ENCODE assay signal across 7 cellular contexts in the genomic region with DNA sequence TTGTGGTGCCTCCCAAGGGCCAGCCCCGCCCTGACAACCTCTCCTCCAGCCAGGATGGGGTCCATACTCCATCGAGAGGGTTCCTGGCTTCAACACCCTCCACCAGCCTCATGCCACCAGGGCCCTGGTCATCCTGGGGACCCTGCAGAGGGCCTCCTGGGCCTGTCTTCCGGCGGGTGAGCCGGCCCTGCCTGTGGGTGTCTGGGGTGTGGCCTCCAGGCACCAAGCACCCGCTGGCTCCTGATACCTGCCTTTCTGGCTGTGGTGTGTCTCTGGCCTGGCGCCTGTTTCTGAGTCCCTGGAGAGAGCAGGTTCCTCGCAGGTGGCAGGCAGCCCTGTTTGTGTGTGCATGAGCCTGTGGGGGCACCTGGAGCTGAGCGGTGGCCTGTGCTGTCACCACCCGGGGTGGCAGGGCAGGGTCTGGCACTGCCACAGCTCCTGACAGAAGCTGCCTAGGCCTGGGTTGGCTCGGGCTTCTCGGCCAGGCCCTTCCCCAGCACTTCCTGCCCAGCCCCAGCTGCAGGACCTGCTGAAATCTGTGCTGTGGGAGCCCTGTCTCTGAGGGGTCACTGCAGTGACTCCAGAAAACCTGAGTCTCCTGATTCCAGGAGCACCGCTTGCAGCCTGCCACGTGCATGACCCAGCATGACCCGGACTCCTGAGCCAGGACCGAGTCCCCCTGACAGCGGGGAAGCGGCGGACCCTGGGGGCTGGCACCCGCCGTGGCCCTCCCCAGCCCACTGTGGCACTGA. TPM values are rescaled to one million over a fixed set of nuclear protein-coding genes. Genes with fewer than 3 reads are reported as not detected.
A peak's percentile ranks its signal among the peaks of the same experiment; 100 is the strongest.
DNase-seq lines count a peak whose midpoint lies in the region; ATAC-seq, FAIRE-seq and TF ChIP-seq lines count a peak whose summit lies in the region.
"Had no signal": no experiment of that assay in that cellular context is flagged by ENCODE, and none has a peak within 500 bp of the region (broad histone marks: within the 10 kb centered on the region; RNA-seq: fewer than 3 reads in every experiment).

No MANE protein-coding gene starts in this region.

- TF ChIP-seq CTCF in HFFc6 (IDR thresholded peaks at IDR 0.05) (no peak), ovary (IDR thresholded peaks at IDR 0.05) (no peak)
- no peak for TF ChIP-seq CTCF in activated CD8-positive, alpha-beta T cell treated with anti-CD3 and anti-CD28 coated beads for 36 hours (IDR thresholded peaks at IDR 0.05)

- no peak overlapping the region for H3K4me3 ChIP-seq in ovary

- no peak for FAIRE-seq in frontal cortex (lab: Jason Lieb, UNC)
- FAIRE-seq: TTC549 had no signal

- H3K4me3 Mint-ChIP-seq in HFFc6, result no peak overlapping the region
- peak overlapping the region; percentile 61 for H3K4me3 Mint-ChIP-seq in activated CD8-positive, alpha-beta T cell treated with anti-CD3 and anti-CD28 coated beads for 36 hours

- H3K27ac Mint-ChIP-seq in HFFc6, result peak overlapping the region; percentile 31; the same call in 1 of the 2 replicates
- peak overlapping the region; percentile 86 for H3K27ac Mint-ChIP-seq in activated CD8-positive, alpha-beta T cell treated with anti-CD3 and anti-CD28 coated beads for 36 hours

- no peaks in the 10 kb centered on the region for H3K9me3 Mint-ChIP-seq in HFFc6
- no peaks in the 10 kb centered on the region for H3K9me3 Mint-ChIP-seq in activated CD8-positive, alpha-beta T cell treated with anti-CD3 and anti-CD28 coated beads for 36 hours

- DNase-seq in HFFc6, result no peak
- DNase-seq in activated CD8-positive, alpha-beta T cell treated with anti-CD3 and anti-CD28 coated beads for 36 hours, result peak; percentile 69
- peak in 3 of 5 donors; percentile 64 to 69 (median 66) for DNase-seq in ovary
- DNase-seq in nucleus accumbens (lab: John Stamatoyannopoulos, UW), result no peak
- DNase-seq in frontal cortex (ENCODE audit: low spot score in 2 of 2), result no peak

- peaks cover 28% of the 10 kb centered on the region for H3K4me1 ChIP-seq in ovary (ENCODE audit: insufficient read depth)

- POLR2A ChIA-PET in activated CD8-positive, alpha-beta T cell treated with anti-CD3 and anti-CD28 coated beads for 36 hours (lab: Charles Lee), result interaction anchor here (0.8 to 3.8 kb wide), 6 partner anchors 11 to 77 kb away, joined by 3 to 32 read pairs (median 4); partner anchors contain the start of gene ADAM8

- H3K27me3 ChIP-seq in ovary, result no peaks in the 10 kb centered on the region

- peak; percentile 9 for ATAC-seq in activated CD8-positive, alpha-beta T cell treated with anti-CD3 and anti-CD28 coated beads for 36 hours
- ATAC-seq in HG02610 (IDR thresholded peaks at IDR 0.05; ENCODE audit: unreplicated experiment), result no peak

- H3K27ac ChIP-seq in ovary, result peak overlapping the region; percentile 66 to 83

- intact Hi-C loops in activated CD8-positive, alpha-beta T cell treated with anti-CD3 and anti-CD28 coated beads for 36 hours (cut with micrococcal nuclease), result no loop called here
- intact Hi-C loops in ovary (cut with DNase I), result no loop called here

- CTCF ChIA-PET in activated CD8-positive, alpha-beta T cell treated with anti-CD3 and anti-CD28 coated beads for 36 hours (lab: Charles Lee), result interaction anchor here (0.8 to 3.5 kb wide), 6 partner anchors 17 to 115 kb away, joined by 3 to 28 read pairs (median 5); partner anchors contain the start of gene ADAM8

- H3K4me1 Mint-ChIP-seq in HFFc6 (ENCODE audit: low read depth), result peaks cover 32% of the 10 kb centered on the region
- peaks cover 53% of the 10 kb centered on the region for H3K4me1 Mint-ChIP-seq in activated CD8-positive, alpha-beta T cell treated with anti-CD3 and anti-CD28 coated beads for 36 hours (ENCODE audit: low read depth)

- H3K36me3 Mint-ChIP-seq in HFFc6 (ENCODE audit: low read depth), result no peaks in the 10 kb centered on the region
- peaks cover 6% of the 10 kb centered on the region for H3K36me3 Mint-ChIP-seq in activated CD8-positive, alpha-beta T cell treated with anti-CD3 and anti-CD28 coated beads for 36 hours (ENCODE audit: low read depth)

- WGBS in ovary, 3 donors, result 79 to 85% (median 82%) methylated on average over 19 to 21 of the region's 21 CpGs

- H3K27me3 Mint-ChIP-seq in HFFc6 (ENCODE audit: insufficient read depth), result peaks cover 8% of the 10 kb centered on the region
- H3K27me3 Mint-ChIP-seq in activated CD8-positive, alpha-beta T cell treated with anti-CD3 and anti-CD28 coated beads for 36 hours, result peaks cover 2% of the 10 kb centered on the region

- no peaks in the 10 kb centered on the region for H3K9me3 ChIP-seq in ovary

- no peaks in the 10 kb centered on the region for H3K36me3 ChIP-seq in ovary

- no peak for TF ChIP-seq POLR2A in ovary (IDR thresholded peaks at IDR 0.05)

- TF ChIP-seq EP300 in ovary (IDR thresholded peaks at IDR 0.05), result no peak

RNA-seq across cellular contexts. Expression of gene ADAM8, which starts 18.4 kb away (rescaled TPM):
- total RNA-seq in HFFc6 (2021; fragmentation: NEBNext Ultra II Directional; extraction: Animal tissue kit (Norgen Biotek cat#: 25700)), result 1 to 10 TPM in 5 of 6 experiments, under 1 TPM in 1; 0.99 to 2.9 (median 1.2) TPM
- total RNA-seq in activated CD8-positive, alpha-beta T cell treated with anti-CD3 and anti-CD28 coated beads for 36 hours, result 100 to 1,000 TPM; 106 to 115 TPM
- total RNA-seq in ovary (1 to 10 TPM; 1.9 to 5.9 (median 4.4) TPM), frontal cortex (1.2 TPM)
- polyA plus RNA-seq in ovary, result 1 to 10 TPM in 1 of 2 donors, under 1 TPM in 1; 0.48 to 1.7 TPM

RNA-seq across cellular contexts. Expression of gene VENTX, which starts 20.6 kb away (rescaled TPM):
- not detected for total RNA-seq in HFFc6 (2021; fragmentation: NEBNext Ultra II Directional; extraction: Animal tissue kit (Norgen Biotek cat#: 25700))
- total RNA-seq in activated CD8-positive, alpha-beta T cell treated with anti-CD3 and anti-CD28 coated beads for 36 hours, result under 1 TPM in 1 of 2 experiments, not detected in 1; 0.09 TPM
- 1 to 10 TPM in 4 of 7 donors, under 1 TPM in 3; 0.23 to 2.2 (median 1.1) TPM for total RNA-seq in ovary
- under 1 TPM; 0.36 to 0.47 TPM for polyA plus RNA-seq in ovary
- total RNA-seq in frontal cortex, result not detected

RNA-seq across cellular contexts. Expression of gene UTF1, which starts 28.2 kb away (rescaled TPM):
- total RNA-seq in HFFc6 (2021; fragmentation: NEBNext Ultra II Directional; extraction: Animal tissue kit (Norgen Biotek cat#: 25700)), result not detected
- not detected for total RNA-seq in activated CD8-positive, alpha-beta T cell treated with anti-CD3 and anti-CD28 coated beads for 36 hours
- total RNA-seq in ovary, result 1 to 10 TPM in 5 of 7 donors, under 1 TPM in 1, not detected in 1; 0.35 to 9.3 (median 2.9) TPM
- under 1 TPM in 1 of 2 donors, not detected in 1; 0.06 TPM for polyA plus RNA-seq in ovary
- not detected for total RNA-seq in frontal cortex

RNA-seq across cellular contexts. Expression of gene TUBGCP2, which starts 50.4 kb away (rescaled TPM):
- 10 to 100 TPM; 72.5 to 80.8 (median 77.7) TPM for total RNA-seq in HFFc6 (2021; fragmentation: NEBNext Ultra II Directional; extraction: Animal tissue kit (Norgen Biotek cat#: 25700))
- 10 to 100 TPM; 54.1 to 57.5 TPM for total RNA-seq in activated CD8-positive, alpha-beta T cell treated with anti-CD3 and anti-CD28 coated beads for 36 hours
- total RNA-seq in ovary, result 10 to 100 TPM; 31.2 to 70.5 (median 56.4) TPM
- polyA plus RNA-seq in ovary, result 10 to 100 TPM; 32.4 to 48.3 TPM
- 44.8 TPM for total RNA-seq in frontal cortex

RNA-seq across cellular contexts. Expression of gene ZNF511, which starts 50.5 kb away (rescaled TPM):
- 10 to 100 TPM; 45.7 to 62.0 (median 52.7) TPM for total RNA-seq in HFFc6 (2021; fragmentation: NEBNext Ultra II Directional; extraction: Animal tissue kit (Norgen Biotek cat#: 25700))
- 10 to 100 TPM; 58.0 to 60.1 TPM for total RNA-seq in activated CD8-positive, alpha-beta T cell treated with anti-CD3 and anti-CD28 coated beads for 36 hours
- total RNA-seq in ovary, result 10 to 100 TPM; 23.3 to 64.8 (median 46.8) TPM
- polyA plus RNA-seq in ovary, result 10 to 100 TPM; 16.3 to 52.1 TPM
- 7.3 TPM for total RNA-seq in frontal cortex

Comparison
In these comparisons a context has a peak if more than half of its experiments do, and no peak if none do; other contexts are left out.
1. DNase-seq: peak in activated CD8-positive, alpha-beta T cell treated with anti-CD3 and anti-CD28 coated beads for 36 hours (single experiment) and ovary (3 of 5); none in HFFc6 (single experiment), nucleus accumbens (0 of 56) and frontal cortex (0 of 2).
2. RNA of gene ADAM8, which starts 18.4 kb away (total RNA-seq): 106 to 115 TPM in activated CD8-positive, alpha-beta T cell treated with anti-CD3 and anti-CD28 coated beads for 36 hours; 1.9 to 5.9 TPM in ovary, 0.99 to 2.9 TPM in HFFc6 and 1.2 TPM in frontal cortex (single experiment); every median in the first group is over 10 times any median in the second.